In the genomic region with DNA sequence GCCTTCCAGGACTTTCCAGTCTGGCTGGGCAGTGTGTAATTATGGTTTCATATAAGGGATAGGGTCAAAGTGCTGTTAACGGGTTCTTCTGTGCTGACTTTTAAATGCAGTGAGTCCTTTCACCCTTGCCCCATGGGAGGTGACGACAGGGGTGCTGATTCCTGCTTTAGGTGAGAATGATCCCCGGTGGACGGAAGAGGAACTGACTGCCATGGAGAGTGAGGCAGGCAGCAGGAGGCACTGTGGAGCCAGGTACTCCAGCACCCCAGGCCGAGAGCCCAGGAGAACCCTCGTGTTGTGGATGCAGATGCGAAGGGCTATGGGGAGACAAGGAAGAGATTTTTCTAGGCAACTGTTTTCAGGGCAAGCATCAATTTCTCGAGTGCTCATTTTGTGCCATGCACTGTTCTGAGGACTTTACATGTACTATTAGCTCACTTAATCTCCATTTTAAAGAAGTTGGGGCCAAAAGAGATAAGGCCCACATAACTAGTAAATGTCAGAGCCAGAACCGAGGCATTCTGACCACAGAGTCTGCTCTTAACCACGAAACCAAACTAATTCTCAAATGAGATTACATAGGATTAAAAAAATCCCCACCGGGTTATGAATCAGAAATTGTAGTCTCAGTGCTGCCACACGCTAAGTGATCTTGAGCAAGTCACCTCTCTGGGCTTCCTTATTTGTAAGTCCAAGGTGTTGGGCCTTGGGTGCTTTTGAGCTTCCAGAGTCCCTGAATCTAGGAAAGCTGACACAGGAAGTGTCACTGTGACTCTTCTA, we compare ENCODE assay signal across 8 cellular contexts. TPM values are rescaled to one million over a fixed set of nuclear protein-coding genes. Genes with fewer than 3 reads are reported as not detected.
DNase-seq lines count a peak whose midpoint lies in the region; ATAC-seq, FAIRE-seq and TF ChIP-seq lines count a peak whose summit lies in the region.

No MANE protein-coding gene starts in this region.

- POLR2A ChIA-PET in OCI-LY7 (lab: Charles Lee), result interaction anchor here (0.7 kb wide), 1 partner anchor 348 kb away, joined by 3 read pairs; no protein-coding TSS in a partner anchor

- H3K4me3 ChIP-seq in GM12865 (ENCODE audit: low read depth, low read length), result no peak overlapping the region
- H3K4me3 ChIP-seq in OCI-LY7 (ENCODE audit: low read depth, low read length, poor library complexity, severe bottlenecking), result no peak overlapping the region
- no peak overlapping the region for H3K4me3 ChIP-seq in bronchial epithelial cell (ENCODE audit: low read depth, low read length)
- H3K4me3 ChIP-seq in neural progenitor cell, result no peak overlapping the region

- H3K27me3 ChIP-seq in bronchial epithelial cell (ENCODE audit: control insufficient read depth, insufficient read depth, low read length) (no peaks in the 10 kb centered on the region), neural progenitor cell (no peaks in the 10 kb centered on the region)

- H3K36me3 ChIP-seq in OCI-LY7 (ENCODE audit: insufficient read depth, low read length) (no peaks in the 10 kb centered on the region), bronchial epithelial cell (ENCODE audit: control insufficient read depth, insufficient read depth, low read length) (peaks cover 3% of the 10 kb centered on the region), neural progenitor cell (no peaks in the 10 kb centered on the region)

- no peaks in the 10 kb centered on the region for H3K9me3 Mint-ChIP-seq in neural progenitor cell

- no peak overlapping the region for H3K4me3 Mint-ChIP-seq in neural progenitor cell

- H4K20me1 ChIP-seq in OCI-LY7 (ENCODE audit: insufficient read depth, low read length) (no peaks in the 10 kb centered on the region), neural progenitor cell (ENCODE audit: low read depth) (no peaks in the 10 kb centered on the region)

- H3K36me3 Mint-ChIP-seq in neural progenitor cell, result peaks cover 14% of the 10 kb centered on the region

- H3K4me1 ChIP-seq in OCI-LY7 (ENCODE audit: insufficient read depth, low read length, poor library complexity, severe bottlenecking) (peaks cover 18% of the 10 kb centered on the region), neural progenitor cell (peaks cover 3% of the 10 kb centered on the region)

- no peaks in the 10 kb centered on the region for H3K9me2 ChIP-seq in OCI-LY7 (ENCODE audit: insufficient read depth, low read length)

- no peaks in the 10 kb centered on the region for H3K9me3 ChIP-seq in OCI-LY7 (ENCODE audit: low read length)
- no peaks in the 10 kb centered on the region for H3K9me3 ChIP-seq in neural progenitor cell (ENCODE audit: low read depth)

- H3K27me3 Mint-ChIP-seq in neural progenitor cell (ENCODE audit: insufficient read depth, low read depth), result peaks cover 6% of the 10 kb centered on the region

- CTCF ChIA-PET in OCI-LY7 (lab: Charles Lee; ENCODE audit: unreplicated experiment), result interaction anchor here (0.7 to 1.3 kb wide), 3 partner anchors 24 to 186 kb away, joined by 4 to 5 read pairs (median 4); no protein-coding TSS in a partner anchor

- no peak overlapping the region for H3K27ac Mint-ChIP-seq in neural progenitor cell

- H2AFZ ChIP-seq in OCI-LY7 (ENCODE audit: low read length) (no peak overlapping the region), neural progenitor cell (replicated peaks) (no peak overlapping the region)

- H3K4me1 Mint-ChIP-seq in neural progenitor cell, result peaks cover 16% of the 10 kb centered on the region

- H3K4me2 ChIP-seq in OCI-LY7 (ENCODE audit: low read length) (no peak overlapping the region), neural progenitor cell (no peak overlapping the region)

- H3K9ac ChIP-seq in neural progenitor cell, result no peak overlapping the region

- intact Hi-C loops in OCI-LY7 (cut with micrococcal nuclease; ENCODE audit: unreplicated experiment), result no loop called here

- no peak for ATAC-seq in GM18520 (IDR thresholded peaks at IDR 0.05; ENCODE audit: unreplicated experiment)
- ATAC-seq in GM21576 (IDR thresholded peaks at IDR 0.05; ENCODE audit: unreplicated experiment), result no peak

- H3K79me2 ChIP-seq in OCI-LY7 (ENCODE audit: insufficient read depth, low read depth, low read length) (no peaks in the 10 kb centered on the region), neural progenitor cell (ENCODE audit: low read depth) (no peaks in the 10 kb centered on the region)

- no TSS peak for BruUV-seq in OCI-LY7 (replicated peaks; lab: Mats Ljungman, UMichigan)

- DNase-seq in GM12865 (ENCODE audit: low read depth), result peak; percentile 49
- DNase-seq in OCI-LY7 (ENCODE audit: low spot score), result peak; percentile 21
- DNase-seq in bronchial epithelial cell (ENCODE audit: low read depth), result peak; percentile 67
- DNase-seq in neural progenitor cell (ENCODE audit: low spot score), result peak; percentile 43
- no peak for DNase-seq in NCI-H2171 (lab: John Stamatoyannopoulos, UW)
- no peak for DNase-seq in midbrain (lab: John Stamatoyannopoulos, UW)

- no peaks in the 10 kb centered on the region for H3F3A ChIP-seq in neural progenitor cell (ENCODE audit: low read depth)

- H3K27ac ChIP-seq in OCI-LY7 (ENCODE audit: low read depth, low read length, poor library complexity, severe bottlenecking) (no peak overlapping the region), neural progenitor cell (no peak overlapping the region)

- FAIRE-seq in bronchial epithelial cell (lab: Jason Lieb, UNC), result no peak

- TF ChIP-seq CTCF in GM12865 (IDR thresholded peaks at IDR 0.05; ENCODE audit: insufficient read depth, low read depth, low read length, missing control alignments) (peak; percentile 51), OCI-LY7 (conservative IDR thresholded peaks at IDR 0.05; ENCODE audit: low read length) (peak; percentile 79), bronchial epithelial cell (IDR thresholded peaks at IDR 0.05; ENCODE audit: insufficient read depth, low read length, severe bottlenecking) (peak; percentile 72), neural progenitor cell (IDR thresholded peaks at IDR 0.05) (peak; percentile 62)

RNA-seq across cellular contexts. Expression of a gene that starts 28.2 kb away (rescaled TPM):
- 5.1 and 5.3 TPM in 2 replicates for total RNA-seq in OCI-LY7 (2014; rRNA removed; shearing (Covaris generic))
- total RNA-seq in OCI-LY7 (2022) (9.6 and 10.1 TPM in 2 replicates), bronchial epithelial cell (5.3 and 6.8 TPM in 2 replicates), neural progenitor cell (ENCODE audit: low replicate concordance) (12.7 and 15.9 TPM in 2 replicates)

RNA-seq across cellular contexts. Expression of a gene that starts 30.3 kb away (rescaled TPM):
- total RNA-seq in OCI-LY7 (2014; rRNA removed; shearing (Covaris generic)), result 6.7 and 11.7 TPM in 2 replicates
- total RNA-seq in OCI-LY7 (2022) (25.3 and 26.8 TPM in 2 replicates), bronchial epithelial cell (21.8 and 35.8 TPM in 2 replicates), neural progenitor cell (ENCODE audit: low replicate concordance) (6.9 and 12.1 TPM in 2 replicates)

Comparison
In these comparisons a context has a peak if more than half of its experiments do, and no peak if none do; other contexts are left out.
1. DNase-seq: peak in GM12865 (single experiment), OCI-LY7 (single experiment), bronchial epithelial cell (single experiment) and neural progenitor cell (single experiment); none in NCI-H2171 (single experiment) and midbrain (single experiment).
2. Peak in every context shown above with its lines, with median percentiles within 50 percentile points of each other: CTCF ChIP-seq.